In the genomic region with DNA sequence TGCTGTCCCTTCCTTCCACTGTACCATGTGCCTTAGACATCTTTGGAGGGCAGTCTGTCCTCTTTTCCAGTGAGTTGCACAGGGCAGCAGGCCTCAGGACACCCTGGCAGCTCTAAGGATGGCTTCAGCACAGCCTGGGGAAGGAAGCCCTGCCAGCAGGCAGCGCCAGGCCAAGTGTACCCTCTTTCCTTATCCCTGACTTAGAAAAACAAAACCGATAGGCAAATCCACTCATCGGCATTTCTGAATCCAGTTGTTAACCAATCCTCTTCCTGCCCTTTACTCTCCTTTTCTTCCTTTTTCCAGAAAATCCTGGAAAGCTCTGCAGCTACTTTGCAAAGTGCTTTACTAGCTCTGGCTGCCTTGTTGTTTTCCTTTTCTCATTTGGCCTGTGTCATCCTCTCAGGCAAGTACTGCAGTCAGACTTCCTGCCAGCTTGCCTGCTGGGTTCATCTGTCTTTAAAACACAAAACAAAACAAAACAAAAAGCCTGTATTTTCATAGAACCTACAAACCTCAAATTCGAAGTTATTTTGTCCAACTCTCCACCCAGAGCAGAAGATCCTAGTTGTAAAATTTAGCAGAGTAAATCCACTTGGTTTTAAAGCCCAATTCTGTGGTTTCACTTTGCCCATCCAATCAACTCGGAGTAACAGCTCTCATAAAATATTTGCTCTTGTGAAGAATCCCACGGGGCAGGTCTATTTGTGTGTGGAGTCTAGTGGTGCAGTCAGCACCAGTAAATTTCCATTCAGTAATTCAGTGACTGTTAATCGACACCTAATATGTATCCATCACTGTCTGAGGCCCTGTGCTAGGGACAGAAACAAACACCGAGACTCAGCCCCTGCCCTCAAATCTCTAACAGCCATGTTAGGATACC, we compare ENCODE assay signal across 8 cellular contexts. TPM values are rescaled to one million over a fixed set of nuclear protein-coding genes. Genes with fewer than 3 reads are reported as not detected.
A peak's percentile ranks its signal among the peaks of the same experiment; 100 is the strongest.
DNase-seq lines count a peak whose midpoint lies in the region; ATAC-seq and TF ChIP-seq lines count a peak whose summit lies in the region.

No MANE protein-coding gene starts in this region.

- peaks cover 5% of the 10 kb centered on the region for H3K36me3 Mint-ChIP-seq in CD4-positive, alpha-beta T cell (ENCODE audit: low read depth)
- H3K36me3 Mint-ChIP-seq in activated naive CD8-positive, alpha-beta T cell treated with anti-CD3 and anti-CD28 coated beads, Interleukin-2, amount 10 ng/mL, durations not matched to agents 7 days and 5 days, result peaks cover under 1% of the 10 kb centered on the region

- H3K9me3 Mint-ChIP-seq in CD4-positive, alpha-beta T cell, result no peaks in the 10 kb centered on the region
- H3K9me3 Mint-ChIP-seq in activated naive CD8-positive, alpha-beta T cell treated with anti-CD3 and anti-CD28 coated beads, Interleukin-2, amount 10 ng/mL, durations not matched to agents 7 days and 5 days, result no peaks in the 10 kb centered on the region

- H3K4me1 Mint-ChIP-seq in CD4-positive, alpha-beta T cell (ENCODE audit: low read depth), result peaks cover 72% of the 10 kb centered on the region
- peaks cover 60% of the 10 kb centered on the region for H3K4me1 Mint-ChIP-seq in activated naive CD8-positive, alpha-beta T cell treated with anti-CD3 and anti-CD28 coated beads, Interleukin-2, amount 10 ng/mL, durations not matched to agents 7 days and 5 days

- peak in 4 of 10 experiments; percentile 34 to 55 (median 44) for DNase-seq in CD4-positive, alpha-beta T cell
- DNase-seq in NCI-H526 (lab: John Stamatoyannopoulos, UW), result peak; percentile 77 to 84
- DNase-seq in activated naive CD8-positive, alpha-beta T cell treated with anti-CD3 and anti-CD28 coated beads, Interleukin-2, amount 10 ng/mL, durations not matched to agents 7 days and 5 days, result no peak
- DNase-seq in head of caudate nucleus, result peak in 33 of 42 donors; percentile 37 to 80 (median 64)
- DNase-seq in prostate gland (ENCODE audit: low spot score), result peak; percentile 66
- DNase-seq in stimulated activated CD8-positive, alpha-beta memory T cell treated with anti-CD3 and anti-CD28 coated beads, Interleukin-4, amount 100 ng/mL, for 48 hours, result no peak

- peak overlapping the region; percentile 84 for H3K27ac ChIP-seq in CD4-positive, alpha-beta T cell (ENCODE audit: low read depth, low read length)
- H3K27ac ChIP-seq in prostate gland, result peak overlapping the region; percentile 92 to 93

- no peak for TF ChIP-seq CTCF in CD4-positive, alpha-beta T cell (IDR thresholded peaks at IDR 0.05)
- no peak for TF ChIP-seq CTCF in prostate gland (IDR thresholded peaks at IDR 0.05)

- WGBS in prostate gland, result 3% methylated on average over 8 of the region's 8 CpGs

- POLR2A ChIA-PET in CD4-positive, alpha-beta T cell (lab: Charles Lee), result interaction anchor here (0.5 to 15.8 kb wide), 21 partner anchors 7 to 524 kb away, joined by 3 to 932 read pairs (median 11); a partner anchor contains a TSS
- POLR2A ChIA-PET in activated naive CD8-positive, alpha-beta T cell treated with anti-CD3 and anti-CD28 coated beads, Interleukin-2, amount 10 ng/mL, durations not matched to agents 7 days and 5 days (lab: Charles Lee), result interaction anchor here (1.1 to 14.6 kb wide), 10 partner anchors 8 to 218 kb away, joined by 3 to 444 read pairs (median 19); a partner anchor contains a TSS

- H3K27ac Mint-ChIP-seq in CD4-positive, alpha-beta T cell, result peak overlapping the region; percentile 96
- peak overlapping the region; percentile 96 for H3K27ac Mint-ChIP-seq in activated naive CD8-positive, alpha-beta T cell treated with anti-CD3 and anti-CD28 coated beads, Interleukin-2, amount 10 ng/mL, durations not matched to agents 7 days and 5 days

- ATAC-seq in CD4-positive, alpha-beta T cell (ENCODE audit: poor library complexity), result peak; percentile 62
- peak; percentile 35 for ATAC-seq in GM18873 (IDR thresholded peaks at IDR 0.05; ENCODE audit: low FRiP score, unreplicated experiment)
- peak; percentile 62 for ATAC-seq in HG03354 (IDR thresholded peaks at IDR 0.05; ENCODE audit: poor library complexity, severe bottlenecking, unreplicated experiment)
- peak; percentile 51 for ATAC-seq in activated naive CD8-positive, alpha-beta T cell treated with anti-CD3 and anti-CD28 coated beads, Interleukin-2, amount 10 ng/mL, durations not matched to agents 7 days and 5 days (ENCODE audit: low read depth)

- peak overlapping the region; percentile 83 for H3K4me3 Mint-ChIP-seq in CD4-positive, alpha-beta T cell
- H3K4me3 Mint-ChIP-seq in activated naive CD8-positive, alpha-beta T cell treated with anti-CD3 and anti-CD28 coated beads, Interleukin-2, amount 10 ng/mL, durations not matched to agents 7 days and 5 days, result peak overlapping the region; percentile 84

- no peaks in the 10 kb centered on the region for H3K27me3 ChIP-seq in CD4-positive, alpha-beta T cell (ENCODE audit: control insufficient read depth, insufficient read depth, low read length)
- H3K27me3 ChIP-seq in prostate gland (replicated peaks; ENCODE audit: insufficient read depth), result no peaks in the 10 kb centered on the region

- H3K27me3 Mint-ChIP-seq in CD4-positive, alpha-beta T cell, result no peaks in the 10 kb centered on the region
- no peaks in the 10 kb centered on the region for H3K27me3 Mint-ChIP-seq in activated naive CD8-positive, alpha-beta T cell treated with anti-CD3 and anti-CD28 coated beads, Interleukin-2, amount 10 ng/mL, durations not matched to agents 7 days and 5 days

- no peaks in the 10 kb centered on the region for H3K36me3 ChIP-seq in prostate gland

- no peaks in the 10 kb centered on the region for H3K9me3 ChIP-seq in CD4-positive, alpha-beta T cell (ENCODE audit: control insufficient read depth, low read length)
- H3K9me3 ChIP-seq in prostate gland, result no peaks in the 10 kb centered on the region

- H3K4me1 ChIP-seq in prostate gland (replicated peaks), result peaks cover 5% of the 10 kb centered on the region

- intact Hi-C loops in CD4-positive, alpha-beta T cell (cut with DNase I, micrococcal nuclease), result loop anchor here in 1 of 2 experiments (1.0 to 2.0 kb wide), 3 partner anchors 8 to 46 kb away; a partner anchor contains a TSS
- intact Hi-C loops in head of caudate nucleus (cut with DNase I) (no loop called here), prostate gland (cut with DNase I) (no loop called here)

- TF ChIP-seq POLR2A in prostate gland (IDR thresholded peaks at IDR 0.05), result peak; percentile 71

- peak overlapping the region; percentile 18 to 35 for H3K4me3 ChIP-seq in prostate gland

- CTCF ChIA-PET in CD4-positive, alpha-beta T cell (lab: Charles Lee), result interaction anchor here (0.8 to 4.3 kb wide), 10 partner anchors 8 to 218 kb away, joined by 3 to 19 read pairs (median 5); a partner anchor contains a TSS

RNA-seq across cellular contexts. Expression of a gene that starts 45.2 kb away (rescaled TPM):
- 100 to 1,000 TPM; 228 to 233 TPM for total RNA-seq in CD4-positive, alpha-beta T cell
- 100 to 1,000 TPM; 459 to 467 TPM for total RNA-seq in activated naive CD8-positive, alpha-beta T cell treated with anti-CD3 and anti-CD28 coated beads, Interleukin-2, amount 10 ng/mL, durations not matched to agents 7 days and 5 days
- total RNA-seq in prostate gland, result 100 to 1,000 TPM; 166 to 219 TPM

RNA-seq across cellular contexts. Expression of a gene that starts 58.3 kb away (rescaled TPM):
- 10 to 100 TPM; 16.9 to 18.4 TPM for total RNA-seq in CD4-positive, alpha-beta T cell
- total RNA-seq in activated naive CD8-positive, alpha-beta T cell treated with anti-CD3 and anti-CD28 coated beads, Interleukin-2, amount 10 ng/mL, durations not matched to agents 7 days and 5 days, result 10 to 100 TPM; 30.9 to 33.8 TPM
- total RNA-seq in prostate gland, result 10 to 100 TPM; 23.6 to 27.9 TPM

Comparison
In these comparisons a context has a peak if more than half of its experiments do, and no peak if none do; other contexts are left out.
1. DNase-seq: peak in NCI-H526 (2 of 2), head of caudate nucleus (33 of 42) and prostate gland (single experiment); none in activated naive CD8-positive, alpha-beta T cell treated with anti-CD3 and anti-CD28 coated beads, Interleukin-2, amount 10 ng/mL, durations not matched to agents 7 days and 5 days (single experiment) and stimulated activated CD8-positive, alpha-beta memory T cell treated with anti-CD3 and anti-CD28 coated beads, Interleukin-4, amount 100 ng/mL, for 48 hours (single experiment).
2. Peak in every context shown above with its lines, with median percentiles within 50 percentile points of each other: ATAC-seq.